Comparison of ENCODE assay signal across 8 cellular contexts in genomic region chr7:73557397-73558257, GRCh38. TPM values are rescaled to one million over a fixed set of nuclear protein-coding genes. Genes with fewer than 3 reads are reported as not detected.
DNase-seq lines count a peak whose midpoint lies in the region; ATAC-seq and TF ChIP-seq lines count a peak whose summit lies in the region.

BCL7B (minus strand) TSS chr7:73557690; CDS start chr7:73557578, 112 bp downstream.

- peak within 1 kb of the TSS; percentile 95 for H3K4me3 Mint-ChIP-seq in stimulated activated naive CD8-positive, alpha-beta T cell treated with anti-CD3 and anti-CD28 coated beads, Interleukin-15, amount 100 ng/mL, for 72 hours

- TF ChIP-seq CTCF in RWPE1 (conservative IDR thresholded peaks at IDR 0.05; ENCODE audit: low read depth) (no peak), fibroblast of villous mesenchyme (IDR thresholded peaks at IDR 0.05; ENCODE audit: insufficient read depth, low read depth, low read length) (no peak), neural cell (IDR thresholded peaks at IDR 0.05; ENCODE audit: poor library complexity, severe bottlenecking) (no peak)

- H3K4me3 ChIP-seq in fibroblast of villous mesenchyme (ENCODE audit: low read depth, low read length) (peak within 1 kb of the TSS; percentile 81), neural cell (ENCODE audit: low read length) (peak within 1 kb of the TSS; percentile 95)

- H3K9ac ChIP-seq in neural cell (ENCODE audit: low read length), result peak within 1 kb of the TSS; percentile 97

- peak within 1 kb of the TSS; percentile 65 for H3K4me2 ChIP-seq in neural cell (ENCODE audit: low read length)

- no peak for TF ChIP-seq RAD21 in neural cell (conservative IDR thresholded peaks at IDR 0.05)

- no peaks in the 10 kb centered on the region for H3K9me2 ChIP-seq in neural cell (ENCODE audit: insufficient read depth, low read length)

- H3K4me1 Mint-ChIP-seq in stimulated activated naive CD8-positive, alpha-beta T cell treated with anti-CD3 and anti-CD28 coated beads, Interleukin-15, amount 100 ng/mL, for 72 hours, result peaks cover 42% of the 10 kb centered on the region

- H3K9me3 Mint-ChIP-seq in stimulated activated naive CD8-positive, alpha-beta T cell treated with anti-CD3 and anti-CD28 coated beads, Interleukin-15, amount 100 ng/mL, for 72 hours, result no peaks in the 10 kb centered on the region

- in situ Hi-C loops in Caki2 (cut with HindIII; ENCODE audit: low pct_unique_long_range_greater_than_20kb, low sequenced_read_pairs), result no loop called here

- H3K27ac ChIP-seq in RWPE1, result peak within 1 kb of the TSS; percentile 97
- H3K27ac ChIP-seq in neural cell (ENCODE audit: low read length), result peak within 1 kb of the TSS; percentile 91

- H3K36me3 ChIP-seq in neural cell (ENCODE audit: insufficient read depth, low read length), result no peaks in the 10 kb centered on the region

- CTCF ChIA-PET in RWPE1 (lab: Yijun Ruan, JAX), result interaction anchor here (0.6 kb wide), 1 partner anchor 339 kb away, joined by 3 read pairs; no protein-coding TSS in a partner anchor

- no peaks in the 10 kb centered on the region for H3K27me3 Mint-ChIP-seq in stimulated activated naive CD8-positive, alpha-beta T cell treated with anti-CD3 and anti-CD28 coated beads, Interleukin-15, amount 100 ng/mL, for 72 hours

- H3F3A ChIP-seq in neural cell (ENCODE audit: insufficient read depth, low read length, poor library complexity, severe bottlenecking), result no peaks in the 10 kb centered on the region

- peak; percentile 44 for ATAC-seq in GM19467 (IDR thresholded peaks at IDR 0.05; ENCODE audit: unreplicated experiment)
- peak; percentile 77 for ATAC-seq in stimulated activated naive CD8-positive, alpha-beta T cell treated with anti-CD3 and anti-CD28 coated beads, Interleukin-15, amount 100 ng/mL, for 72 hours

- H4K20me1 ChIP-seq in neural cell (ENCODE audit: insufficient read depth), result no peaks in the 10 kb centered on the region

- H3K27me3 ChIP-seq in neural cell (ENCODE audit: insufficient read depth, low read depth, low read length), result no peaks in the 10 kb centered on the region

- H3K27ac Mint-ChIP-seq in stimulated activated naive CD8-positive, alpha-beta T cell treated with anti-CD3 and anti-CD28 coated beads, Interleukin-15, amount 100 ng/mL, for 72 hours, result peak within 1 kb of the TSS; percentile 99

- DNase-seq in Caki2 (ENCODE audit: low read depth) (peak; percentile 75), HT1080 (ENCODE audit: low read depth) (peak; percentile 52), RWPE1 (ENCODE audit: low spot score) (peak; percentile 94), fibroblast of villous mesenchyme (ENCODE audit: low read depth) (peak; percentile 57)
- peak; percentile 92 for DNase-seq in activated effector memory CD4-positive, alpha-beta T cell treated with anti-CD3 and anti-CD28 coated beads, Interleukin-2, amount 50 U/mL, for 16 hours
- DNase-seq in stimulated activated naive CD8-positive, alpha-beta T cell treated with anti-CD3 and anti-CD28 coated beads, Interleukin-15, amount 100 ng/mL, for 72 hours, result peak; percentile 81 to 83

- no peaks in the 10 kb centered on the region for H3K9me3 ChIP-seq in neural cell (ENCODE audit: low read length)

- peak within 1 kb of the TSS; percentile 95 for H2AFZ ChIP-seq in neural cell (ENCODE audit: low read depth, low read length)

- peak; percentile 78 for TF ChIP-seq EP300 in neural cell (conservative IDR thresholded peaks at IDR 0.05; ENCODE audit: poor library complexity, severe bottlenecking)

- peaks cover 33% of the 10 kb centered on the region for H3K79me2 ChIP-seq in neural cell (replicated peaks; ENCODE audit: insufficient read depth, low read length)

- POLR2A ChIA-PET in RWPE1 (lab: Yijun Ruan, JAX; ENCODE audit: low non-redundant PET), result interaction anchor here (0.7 to 1.3 kb wide), 2 partner anchors 10 to 22 kb away, joined by 3 to 5 read pairs; no protein-coding TSS in a partner anchor

TF ChIP-seq in neural cell, 6 proteins besides CTCF, POLR2A, EP300 and RAD21:
- peak; percentile 8 for TF ChIP-seq SMC3 (conservative IDR thresholded peaks at IDR 0.05; ENCODE audit: poor library complexity)
- TF ChIP-seq REST (IDR thresholded peaks at IDR 0.05; ENCODE audit: borderline replicate concordance), result peak; percentile 61
- no peak for TF ChIP-seq TAF1 (IDR thresholded peaks at IDR 0.05; ENCODE audit: low read depth)
- peak; percentile 69 for TF ChIP-seq MXI1 (conservative IDR thresholded peaks at IDR 0.05; ENCODE audit: poor library complexity, severe bottlenecking)
- TF ChIP-seq POLR2AphosphoS5 (IDR thresholded peaks at IDR 0.05), result peak; percentile 75
- TF ChIP-seq EZH2 (IDR thresholded peaks at IDR 0.05; ENCODE audit: borderline replicate concordance, insufficient read depth, low read length, poor library complexity, severe bottlenecking), result no peak

RNA-seq across cellular contexts. Expression of gene BCL7B, which starts in this region (rescaled TPM):
- total RNA-seq in Caki2 (2014; rRNA removed; shearing (Covaris generic); ENCODE audit: low replicate concordance), result 53.8 and 61.7 TPM in 2 replicates
- total RNA-seq in HT1080 (2014; rRNA removed; shearing (Covaris generic)), result 40.9 and 49.6 TPM in 2 replicates
- 77.1 and 79.5 TPM in 2 replicates for polyA plus RNA-seq in HT1080 (2015; cell fraction: cytosol; rRNA removed)
- 24.7 and 25.2 TPM in 2 replicates for polyA plus RNA-seq in HT1080 (2015; cell fraction: nucleus; rRNA removed)
- 27.2 and 30.3 TPM in 2 replicates for total RNA-seq in fibroblast of villous mesenchyme
- 23.6 and 27.3 TPM in 2 replicates for polyA plus RNA-seq in neural cell
- polyA minus RNA-seq in neural cell, result 17.8 and 22.4 TPM in 2 replicates

Comparison
In these comparisons a context has a peak if more than half of its experiments do, and no peak if none do; other contexts are left out.
1. Peak in every context shown above with its lines: DNase-seq, ATAC-seq, H3K4me3 ChIP-seq and H3K27ac ChIP-seq.